25 cellular contexts compared by ENCODE assay signal in genomic region chr3:100744671-100745070, GRCh38.
"Had no signal": no experiment of that assay in that cellular context is flagged by ENCODE, and none has a peak within 500 bp of the region (broad histone marks: within the 10 kb centered on the region; RNA-seq: fewer than 3 reads in every experiment).

No MANE protein-coding gene starts in this region.

- H3K27ac ChIP-seq: RWPE1 had no signal

- FAIRE-seq: HepG2 had no signal

- H3K4me2 ChIP-seq: SK-N-SH had no signal

- ATAC-seq: HepG2, Panc1, PC-3 had no signal

- H3K9me2 ChIP-seq: SK-N-SH had no signal

- DNase-seq: IMR-90, Karpas-422, KG1, MG63, NCI-H1092, NCI-H1105 treated with DMSO at 0.1 percent for 48 hours, NCI-H1417 treated with DMSO at 0.1 percent for 48 hours, NCI-H146, NCI-H1694 treated with DMSO at 0.1 percent for 48 hours, NCI-H1930, NCI-H2081, NCI-H2107, NCI-H226, NCI-H446, NCI-H510A, NCI-H524 treated with DMSO at 0.1 percent for 48 hours, NCI-H69, NCI-H774, PC-3, SHP77, SK-N-SH, SW 1271 had no signal

- H3K27me3 ChIP-seq: MG63 had no signal

- H3K9me3 ChIP-seq: MG63, SK-N-SH had no signal

- H3K4me3 ChIP-seq: MG63 had no signal
